Comparison of ENCODE assay signal across 17 cellular contexts in genomic region chr1:112937495-112937894, GRCh38. TPM values are rescaled to one million over a fixed set of nuclear protein-coding genes. Genes with fewer than 3 reads are reported as not detected.
DNase-seq lines count a peak whose midpoint lies in the region; ATAC-seq, FAIRE-seq and TF ChIP-seq lines count a peak whose summit lies in the region.
"Had no signal": no experiment of that assay in that cellular context is flagged by ENCODE, and none has a peak within 500 bp of the region (broad histone marks: within the 10 kb centered on the region; RNA-seq: fewer than 3 reads in every experiment).

No MANE protein-coding gene starts in this region.

- H3K36me3 Mint-ChIP-seq in nephron progenitor cell (ENCODE audit: low read depth), result peaks cover 50% of the 10 kb centered on the region

- peak overlapping the region; percentile 89 for H3K27ac Mint-ChIP-seq in nephron progenitor cell
- H3K27ac Mint-ChIP-seq: CD14-positive monocyte had no signal

- peak overlapping the region; percentile 86 for H3K27ac ChIP-seq in mammary epithelial cell (ENCODE audit: insufficient read depth, low read depth, low read length)
- H3K27ac ChIP-seq: brain microvascular endothelial cell had no signal

- ATAC-seq in GM21367 (IDR thresholded peaks at IDR 0.05; ENCODE audit: unreplicated experiment), result no peak
- ATAC-seq in GM21717 (IDR thresholded peaks at IDR 0.05; ENCODE audit: unreplicated experiment), result no peak

- no peaks in the 10 kb centered on the region for H3K27me3 ChIP-seq in mammary epithelial cell (ENCODE audit: insufficient read depth, low read length)
- H3K27me3 ChIP-seq: brain microvascular endothelial cell had no signal

- in situ Hi-C loops in mammary epithelial cell (cut with MboI; ENCODE audit: low sequenced_read_pairs in 2 of 2), result no loop called here

- H3K4me1 Mint-ChIP-seq in nephron progenitor cell, result peaks cover 23% of the 10 kb centered on the region

- no peaks in the 10 kb centered on the region for H3K9me3 ChIP-seq in mammary epithelial cell (replicated peaks; ENCODE audit: insufficient read depth, low read length)

- peak overlapping the region; percentile 75 for H3K4me2 ChIP-seq in mammary epithelial cell (ENCODE audit: insufficient read depth, low read depth, low read length)

- H2AFZ ChIP-seq in mammary epithelial cell (ENCODE audit: low read depth, low read length), result no peak overlapping the region

- FAIRE-seq in D721Med (lab: Jason Lieb, UNC), result peak; percentile 70
- no peak for FAIRE-seq in GM19239 (lab: Jason Lieb, UNC)
- FAIRE-seq: small intestine had no signal

- no TSS peak for BruUV-seq in mammary epithelial cell (replicated peaks; lab: Mats Ljungman, UMichigan)

- intact Hi-C loops in mammary epithelial cell (cut with micrococcal nuclease), result loop anchor here (5.0 kb wide), 1 partner anchor 55 kb away; no protein-coding TSS in a partner anchor

- H3K36me3 ChIP-seq in mammary epithelial cell (ENCODE audit: insufficient read depth, low read length), result peaks cover 3% of the 10 kb centered on the region
- H3K36me3 ChIP-seq: brain microvascular endothelial cell had no signal

- H3K9me3 Mint-ChIP-seq in nephron progenitor cell, result no peaks in the 10 kb centered on the region
- H3K9me3 Mint-ChIP-seq: CD14-positive monocyte had no signal

- H3K4me3 Mint-ChIP-seq in nephron progenitor cell, result no peak overlapping the region
- H3K4me3 Mint-ChIP-seq: CD14-positive monocyte had no signal

- peak overlapping the region in 2 of 3 experiments; percentile 4 to 35 for H3K4me3 ChIP-seq in mammary epithelial cell (replicated peaks in 1 of 3; ENCODE audit: insufficient read depth in 1 of 3, low read depth in 2 of 3, low read length in 3 of 3)

- TF ChIP-seq CTCF in D721Med (IDR thresholded peaks at IDR 0.05; ENCODE audit: insufficient read depth, missing control alignments), result no peak
- TF ChIP-seq CTCF in mammary epithelial cell (conservative IDR thresholded peaks at IDR 0.05 in 1 of 2, IDR thresholded peaks at IDR 0.05 in 1 of 2; ENCODE audit: extremely low read depth in 1 of 2, insufficient read depth in 1 of 2, low read depth in 1 of 2, low read length in 2 of 2), result no peak
- TF ChIP-seq CTCF in nephron progenitor cell (IDR thresholded peaks at IDR 0.05), result no peak

- dilution Hi-C loops in mammary epithelial cell (cut with HindIII; ENCODE audit: low sequenced_read_pairs), result no loop called here

- DNase-seq in D721Med (ENCODE audit: insufficient read length, low spot score), result peak; percentile 36
- DNase-seq in M059J (ENCODE audit: low read depth), result peak; percentile 24
- DNase-seq in mammary epithelial cell, result no peak
- no peak for DNase-seq in nephron progenitor cell
- no peak for DNase-seq in superior temporal gyrus (ENCODE audit: extremely low spot score)
- DNase-seq in GM19239 (ENCODE audit: insufficient read length, low spot score), result no peak
- DNase-seq: activated CD4-positive, alpha-beta T cell treated with anti-CD3 and anti-CD28 coated beads, Interleukin-2, amount 50 U/mL, for 1 hour; activated gamma-delta T cell; brain microvascular endothelial cell; effector memory CD4-positive, alpha-beta T cell; GDM1; NCI-H1048; NCI-H2227 treated with DMSO at 0.1 percent for 48 hours had no signal

- H3K9ac ChIP-seq in mammary epithelial cell (ENCODE audit: insufficient read depth, low read length), result no peak overlapping the region

- peaks cover 42% of the 10 kb centered on the region for H3K4me1 ChIP-seq in mammary epithelial cell (ENCODE audit: insufficient read depth, low read length)

- H4K20me1 ChIP-seq in mammary epithelial cell (ENCODE audit: insufficient read depth, low read length), result no peaks in the 10 kb centered on the region

- peaks cover 89% of the 10 kb centered on the region for H3K79me2 ChIP-seq in mammary epithelial cell (ENCODE audit: insufficient read depth, low read length)

- H3K27me3 Mint-ChIP-seq in nephron progenitor cell (ENCODE audit: low read depth, poor library complexity), result no peaks in the 10 kb centered on the region

- CTCF ChIA-PET in mammary epithelial cell (lab: Charles Lee; ENCODE audit: low non-redundant PET), result no interaction called here

RNA-seq across cellular contexts. Expression of gene SLC16A1, which starts 18.5 kb away (rescaled TPM):
- total RNA-seq in M059J (2014; rRNA removed; shearing (Covaris generic)), result 81.5 and 116 TPM in 2 replicates
- total RNA-seq in mammary epithelial cell, result 100 to 1,000 TPM; 167 to 239 TPM
- 186 TPM for polyA plus RNA-seq in mammary epithelial cell
- polyA minus RNA-seq in mammary epithelial cell, result 497 TPM

Comparison
In these comparisons a context has a peak if more than half of its experiments do, and no peak if none do; other contexts are left out.
1. DNase-seq: peak in D721Med (single experiment) and M059J (single experiment); none in mammary epithelial cell (single experiment), nephron progenitor cell (single experiment), superior temporal gyrus (single experiment) and GM19239 (single experiment).